31 cellular contexts compared by ENCODE assay signal in the genomic region with DNA sequence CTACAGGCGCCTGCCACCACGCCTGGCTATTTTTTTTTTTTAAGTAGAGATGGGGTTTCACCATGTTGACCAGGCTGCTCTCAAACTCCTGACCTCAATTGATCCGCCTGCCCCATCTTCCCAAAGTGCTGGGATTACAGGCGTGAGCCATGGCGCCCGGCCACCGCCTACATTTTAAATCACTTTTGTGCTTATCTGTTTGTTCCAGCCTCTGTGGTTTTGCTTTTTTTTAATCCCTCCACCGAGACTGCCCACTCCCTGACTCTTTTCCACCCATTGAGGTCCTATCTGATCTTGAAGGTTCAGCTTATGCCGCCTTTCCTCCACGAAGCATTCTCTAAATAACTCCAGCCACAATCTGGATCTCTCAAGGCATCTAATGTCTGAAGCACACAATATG.
"Had no signal": no experiment of that assay in that cellular context is flagged by ENCODE, and none has a peak within 500 bp of the region (broad histone marks: within the 10 kb centered on the region; RNA-seq: fewer than 3 reads in every experiment).

No MANE protein-coding gene starts in this region.

- H3K27me3 ChIP-seq: body of pancreas, esophagus squamous epithelium, gastroesophageal sphincter, hepatocyte had no signal

- H3K4me2 ChIP-seq: hepatocyte had no signal

- H3K9me3 ChIP-seq: body of pancreas, esophagus squamous epithelium, gastroesophageal sphincter, heart right ventricle had no signal

- H2AFZ ChIP-seq: hepatocyte had no signal

- H3K4me1 ChIP-seq: body of pancreas, esophagus squamous epithelium, gastroesophageal sphincter, heart right ventricle had no signal

- H3K4me3 ChIP-seq: body of pancreas, esophagus squamous epithelium, gastroesophageal sphincter, heart right ventricle, hepatocyte had no signal

- H3K79me2 ChIP-seq: hepatocyte had no signal

- DNase-seq: activated CD4-positive, alpha-beta memory T cell treated with anti-CD3 and anti-CD28 coated beads for 36 hours; activated CD4-positive, alpha-beta T cell treated with anti-CD3 and anti-CD28 coated beads for 36 hours; activated CD4-positive, alpha-beta T cell treated with anti-CD3 and anti-CD28 coated beads, Interleukin-2, amount 10 ng/mL, durations not matched to agents 24 days and 14 days; activated CD4-positive, CD25-positive, alpha-beta regulatory T cell; activated CD4-positive, CD25-positive, alpha-beta regulatory T cell treated with anti-CD3 and anti-CD28 coated beads, Interleukin-2, amount 50 U/mL, for 72 hours; activated CD8-positive, alpha-beta memory T cell treated with anti-CD3 and anti-CD28 coated beads, Interleukin-2, amount 10 ng/mL, durations not matched to agents 7 days and 5 days; activated CD8-positive, alpha-beta memory T cell treated with anti-CD3 and anti-CD28 coated beads, Interleukin-2, amount 50 U/mL, for 4 hours; activated CD8-positive, alpha-beta T cell treated with anti-CD3 and anti-CD28 coated beads, Interleukin-2, amount 10 ng/mL, durations not matched to agents 7 days and 5 days; activated effector memory CD4-positive, alpha-beta T cell treated with Interleukin-2 at 50 U/mL for 16 hours; activated gamma-delta T cell treated with Interleukin-2 at 50 U/mL for 16 hours; activated naive CD4-positive, alpha-beta T cell treated with anti-CD3 and anti-CD28 coated beads, Interleukin-2, amount 50 U/mL, for 16 hours; activated naive CD4-positive, alpha-beta T cell treated with Interleukin-2 at 50 U/mL for 16 hours; activated T-cell treated with anti-CD3 and anti-CD28 coated beads, Interleukin-2, amount 50 U/mL, for 24 hours; amygdala; aorta; body of pancreas; caudate nucleus; cortex of kidney; dermis blood vessel endothelial cell; effector CD4-positive, alpha-beta T cell; effector memory CD8-positive, alpha-beta T cell; esophagus squamous epithelium; foreskin melanocyte; heart right ventricle; T-helper 17 cell; T1000 had no signal

- H3K36me3 ChIP-seq: esophagus squamous epithelium, gastroesophageal sphincter, heart right ventricle had no signal

- FAIRE-seq: colon had no signal

- ATAC-seq: activated CD4-positive, alpha-beta T cell treated with anti-CD3 and anti-CD28 coated beads for 36 hours; activated CD8-positive, alpha-beta memory T cell treated with anti-CD3 and anti-CD28 coated beads, Interleukin-2, amount 10 ng/mL, durations not matched to agents 7 days and 5 days; activated CD8-positive, alpha-beta T cell treated with anti-CD3 and anti-CD28 coated beads, Interleukin-2, amount 10 ng/mL, durations not matched to agents 7 days and 5 days; activated T-helper 17 cell treated with anti-CD3 and anti-CD28 coated beads, Interleukin-2, amount 50 U/mL, for 72 hours; body of pancreas; effector memory CD8-positive, alpha-beta T cell; gastroesophageal sphincter; heart right ventricle; T-helper 17 cell had no signal

- H3K27ac ChIP-seq: body of pancreas, epithelial cell of prostate, esophagus squamous epithelium, gastroesophageal sphincter, heart right ventricle, hepatocyte had no signal
